In the genomic region with DNA sequence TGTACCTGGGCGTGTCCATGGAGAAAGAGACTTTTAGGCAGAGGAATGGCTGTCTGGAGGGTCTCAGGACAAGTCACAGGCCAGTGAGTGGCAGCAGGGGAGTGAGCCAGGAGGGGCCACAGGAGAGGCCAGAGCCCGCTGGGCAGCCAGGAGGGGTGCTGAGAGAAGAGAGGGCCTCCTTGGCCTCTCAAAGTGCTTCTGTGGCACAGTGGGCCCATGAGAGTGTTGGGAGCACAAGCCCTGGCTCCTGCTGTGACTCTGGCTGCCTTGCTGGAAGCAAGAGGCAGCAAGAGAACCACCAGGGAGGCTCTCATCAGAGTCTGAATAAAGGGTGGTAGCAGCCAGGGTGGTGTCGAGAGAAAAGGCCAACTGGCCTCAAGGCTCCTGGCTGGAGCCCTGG, we compare ENCODE assay signal across 1 cellular context.
TF ChIP-seq lines count a peak whose summit lies in the region.

No MANE protein-coding gene starts in this region.

TF ChIP-seq in H1, 55 proteins besides CTCF, POLR2A, EP300 and RAD21 (continued from another document):
- TF ChIP-seq SIRT6 (IDR thresholded peaks at IDR 0.05; ENCODE audit: low read length) (no peak), TEAD4 (IDR thresholded peaks at IDR 0.05; ENCODE audit: low read depth, low read length) (no peak), NANOG (IDR thresholded peaks at IDR 0.05; ENCODE audit: insufficient read depth, low read depth, low read length, poor library complexity, severe bottlenecking) (no peak), RFX5 (IDR thresholded peaks at IDR 0.05; ENCODE audit: borderline replicate concordance, low read depth, low read length) (no peak), EGR1 (IDR thresholded peaks at IDR 0.05; ENCODE audit: borderline replicate concordance, low read depth, low read length) (no peak), CTBP2 (IDR thresholded peaks at IDR 0.05; ENCODE audit: borderline replicate concordance, insufficient read depth, insufficient read length, low read length) (no peak), KDM5A (IDR thresholded peaks at IDR 0.05; ENCODE audit: low read length) (no peak), CBX8 (IDR thresholded peaks at IDR 0.05; ENCODE audit: borderline replicate concordance, low read depth, low read length) (no peak), SRF (IDR thresholded peaks at IDR 0.05; ENCODE audit: low read depth, low read length) (no peak), PHF8 (conservative IDR thresholded peaks at IDR 0.05; ENCODE audit: low read depth, low read length) (no peak), BACH1 (IDR thresholded peaks at IDR 0.05; ENCODE audit: low read length) (no peak)
- TF ChIP-seq, protein P1, sequence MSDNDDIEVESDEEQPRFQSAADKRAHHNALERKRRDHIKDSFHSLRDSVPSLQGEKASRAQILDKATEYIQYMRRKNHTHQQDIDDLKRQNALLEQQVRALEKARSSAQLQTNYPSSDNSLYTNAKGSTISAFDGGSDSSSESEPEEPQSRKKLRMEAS (IDR thresholded peaks at IDR 0.05) = no peak
TF ChIP-seq in H1: peak in this region for 0.
